11 cellular contexts compared by ENCODE assay signal in genomic region chr7:48052748-48053147, GRCh38. TPM values are rescaled to one million over a fixed set of nuclear protein-coding genes. Genes with fewer than 3 reads are reported as not detected.
A peak's percentile ranks its signal among the peaks of the same experiment; 100 is the strongest.
DNase-seq lines count a peak whose midpoint lies in the region; ATAC-seq, FAIRE-seq and TF ChIP-seq lines count a peak whose summit lies in the region.
"Had no signal": no experiment of that assay in that cellular context is flagged by ENCODE, and none has a peak within 500 bp of the region (broad histone marks: within the 10 kb centered on the region; RNA-seq: fewer than 3 reads in every experiment).

No MANE protein-coding gene starts in this region.

- H3K27ac ChIP-seq in trophoblast cell (ENCODE audit: low read depth, low read length) (no peak overlapping the region), kidney (ENCODE audit: low read depth in 2 of 2, low read length in 2 of 2) (no peak overlapping the region)

- no peaks in the 10 kb centered on the region for H3K9me3 ChIP-seq in trophoblast cell (ENCODE audit: insufficient read depth, low read depth, low read length)
- H3K9me3 ChIP-seq in kidney (ENCODE audit: control insufficient read depth in 1 of 2, low read length in 2 of 2): no peaks in the 10 kb centered on the region

- H4K12ac ChIP-seq in trophoblast cell (ENCODE audit: low read depth, low read length): no peak overlapping the region

- H3K4me3 ChIP-seq in trophoblast cell (ENCODE audit: low read depth, low read length): no peak overlapping the region
- H3K4me3 ChIP-seq in kidney (ENCODE audit: low read length in 2 of 2): no peak overlapping the region

- peak; percentile 46 for DNase-seq in activated CD4-positive, alpha-beta T cell treated with anti-CD3 and anti-CD28 coated beads for 36 hours
- no peak for DNase-seq in activated CD4-positive, alpha-beta T cell treated with anti-CD3 and anti-CD28 coated beads, Interleukin-2, amount 50 U/mL, for 1 hour
- DNase-seq in amniotic epithelial cell (ENCODE audit: low read depth) (peak; percentile 92), trophoblast cell (peak; percentile 55 to 84), endothelial cell (ENCODE audit: low spot score) (no peak), mesothelial cell of epicardium (ENCODE audit: low spot score in 2 of 2, unreplicated experiment in 2 of 2) (no peak), kidney (no peak)
- DNase-seq: left ventricle myocardium superior had no signal

- H4K91ac ChIP-seq in trophoblast cell (ENCODE audit: low read depth, low read length): no peak overlapping the region

- peaks cover 10% of the 10 kb centered on the region for H3K4me1 Mint-ChIP-seq in activated CD4-positive, alpha-beta T cell treated with anti-CD3 and anti-CD28 coated beads for 36 hours
- H3K4me1 Mint-ChIP-seq in endothelial cell (ENCODE audit: unreplicated experiment) (peaks cover 6% of the 10 kb centered on the region), mesothelial cell of epicardium (peaks cover 5% of the 10 kb centered on the region)

- intact Hi-C loops in activated CD4-positive, alpha-beta T cell treated with anti-CD3 and anti-CD28 coated beads for 36 hours (cut with DNase I, micrococcal nuclease): loop anchor here in 1 of 2 experiments (1.0 kb wide), 1 partner anchor 33 kb away; no protein-coding TSS in a partner anchor
- intact Hi-C loops in kidney (cut with DNase I): no loop called here

- H3K14ac ChIP-seq in trophoblast cell (ENCODE audit: low read length): no peak overlapping the region

- H3K4me3 Mint-ChIP-seq in activated CD4-positive, alpha-beta T cell treated with anti-CD3 and anti-CD28 coated beads for 36 hours: no peak overlapping the region
- no peak overlapping the region for H3K4me3 Mint-ChIP-seq in endothelial cell (ENCODE audit: unreplicated experiment)
- no peak overlapping the region for H3K4me3 Mint-ChIP-seq in mesothelial cell of epicardium

- no peaks in the 10 kb centered on the region for H3K27me3 ChIP-seq in trophoblast cell (ENCODE audit: insufficient read depth, low read length)

- no peak overlapping the region for H4K8ac ChIP-seq in trophoblast cell (ENCODE audit: low read depth, low read length)

- no CpG with 5 or more reads among the region's 8 CpGs for WGBS in trophoblast cell (ENCODE audit: extremely low coverage, insufficient coverage, insufficient read length)

- CTCF ChIA-PET in activated CD4-positive, alpha-beta T cell treated with anti-CD3 and anti-CD28 coated beads for 36 hours (lab: Charles Lee): interaction anchor here (0.6 to 1.1 kb wide), 2 partner anchors 29 to 43 kb away, joined by 3 to 4 read pairs; no protein-coding TSS in a partner anchor

- H2BK12ac ChIP-seq in trophoblast cell (ENCODE audit: low read length): no peak overlapping the region

- no peak overlapping the region for H3K23ac ChIP-seq in trophoblast cell (ENCODE audit: low read length)

- no peak overlapping the region for H3K4ac ChIP-seq in trophoblast cell (ENCODE audit: low read depth, low read length)

- H3K36me3 ChIP-seq in trophoblast cell (ENCODE audit: control insufficient read depth in 1 of 2, insufficient read depth in 2 of 2, low read length in 2 of 2): no peaks in the 10 kb centered on the region
- H3K36me3 ChIP-seq in kidney (ENCODE audit: control insufficient read depth in 1 of 2, insufficient read depth in 2 of 2, low read length in 2 of 2): no peaks in the 10 kb centered on the region

- no peaks in the 10 kb centered on the region for H3K79me2 ChIP-seq in trophoblast cell (ENCODE audit: control insufficient read depth, insufficient read depth, low read length, poor library complexity)

- H3K36me3 Mint-ChIP-seq in activated CD4-positive, alpha-beta T cell treated with anti-CD3 and anti-CD28 coated beads for 36 hours (ENCODE audit: low read depth): no peaks in the 10 kb centered on the region
- H3K36me3 Mint-ChIP-seq in endothelial cell (ENCODE audit: low read depth, unreplicated experiment): no peaks in the 10 kb centered on the region
- H3K36me3 Mint-ChIP-seq in mesothelial cell of epicardium: peaks cover 2% of the 10 kb centered on the region

- TF ChIP-seq CTCF in endothelial cell (IDR thresholded peaks at IDR 0.05; ENCODE audit: unreplicated experiment) (no peak), mesothelial cell of epicardium (IDR thresholded peaks at IDR 0.05; ENCODE audit: unreplicated experiment) (no peak), kidney (IDR thresholded peaks at IDR 0.05; ENCODE audit: borderline replicate concordance, extremely low read depth, insufficient read depth) (no peak)

- H2BK5ac ChIP-seq in trophoblast cell (ENCODE audit: low read depth, low read length, poor library complexity): no peak overlapping the region

- H3K27me3 Mint-ChIP-seq in activated CD4-positive, alpha-beta T cell treated with anti-CD3 and anti-CD28 coated beads for 36 hours: no peaks in the 10 kb centered on the region
- H3K27me3 Mint-ChIP-seq in endothelial cell (ENCODE audit: unreplicated experiment): peaks cover 5% of the 10 kb centered on the region
- H3K27me3 Mint-ChIP-seq in mesothelial cell of epicardium (ENCODE audit: low read depth): peaks cover 2% of the 10 kb centered on the region

- no peaks in the 10 kb centered on the region for H3K79me1 ChIP-seq in trophoblast cell (ENCODE audit: low read length)

- H3K4me2 ChIP-seq in trophoblast cell (ENCODE audit: low read length): no peak overlapping the region

- peaks cover 3% of the 10 kb centered on the region for H3K9me3 Mint-ChIP-seq in activated CD4-positive, alpha-beta T cell treated with anti-CD3 and anti-CD28 coated beads for 36 hours (ENCODE audit: low read depth)
- H3K9me3 Mint-ChIP-seq in endothelial cell (ENCODE audit: unreplicated experiment) (no peaks in the 10 kb centered on the region), mesothelial cell of epicardium (peaks cover 18% of the 10 kb centered on the region)

- no peak for FAIRE-seq in kidney (lab: Jason Lieb, UNC)
- FAIRE-seq: A204.1, endometrium had no signal

- ATAC-seq in activated CD4-positive, alpha-beta T cell treated with anti-CD3 and anti-CD28 coated beads for 36 hours: peak; percentile 87
- peak; percentile 61 for ATAC-seq in HG03439 (IDR thresholded peaks at IDR 0.05; ENCODE audit: unreplicated experiment)
- ATAC-seq: left ventricle myocardium superior had no signal

- H3K18ac ChIP-seq in trophoblast cell (ENCODE audit: low read length): no peak overlapping the region

- POLR2A ChIA-PET in activated CD4-positive, alpha-beta T cell treated with anti-CD3 and anti-CD28 coated beads for 36 hours (lab: Charles Lee): no interaction called here

- no peak overlapping the region for H3K9ac ChIP-seq in trophoblast cell (ENCODE audit: low read length)
- H3K9ac ChIP-seq in kidney (ENCODE audit: low read length in 2 of 2): no peak overlapping the region

- no peak overlapping the region for H2AK5ac ChIP-seq in trophoblast cell (ENCODE audit: low read length)

- H2BK120ac ChIP-seq in trophoblast cell (ENCODE audit: insufficient read depth, low read length, poor library complexity): no peak overlapping the region

- H2AFZ ChIP-seq in trophoblast cell (ENCODE audit: insufficient read depth, low read length, poor library complexity): no peak overlapping the region

- H3K27ac Mint-ChIP-seq in activated CD4-positive, alpha-beta T cell treated with anti-CD3 and anti-CD28 coated beads for 36 hours: no peak overlapping the region
- H3K27ac Mint-ChIP-seq in endothelial cell (ENCODE audit: unreplicated experiment) (no peak overlapping the region), mesothelial cell of epicardium (no peak overlapping the region)

- H3K4me1 ChIP-seq in trophoblast cell (ENCODE audit: control insufficient read depth in 1 of 2, insufficient read depth in 2 of 2, low read length in 2 of 2): peaks cover 2 to 4% of the 10 kb centered on the region in 2 experiments
- no peaks in the 10 kb centered on the region for H3K4me1 ChIP-seq in kidney (ENCODE audit: control insufficient read depth in 1 of 2, insufficient read depth in 1 of 2, low read depth in 1 of 2, low read length in 2 of 2)

RNA-seq across cellular contexts. Expression of gene C7orf57, which starts 17.4 kb away (rescaled TPM):
- total RNA-seq in activated CD4-positive, alpha-beta T cell treated with anti-CD3 and anti-CD28 coated beads for 36 hours: under 1 TPM; 0.33 to 0.46 TPM
- polyA plus RNA-seq in trophoblast cell (2013): 0.22 and 0.25 TPM in 2 replicates
- total RNA-seq in endothelial cell (ENCODE audit: unreplicated experiment): not detected
- not detected in 3 replicates for total RNA-seq in mesothelial cell of epicardium
- total RNA-seq in kidney: 0.63 TPM
- not detected for polyA plus RNA-seq in kidney (ENCODE audit: insufficient read depth, low read depth, low replicate concordance)
- total RNA-seq: left ventricle myocardium superior had no signal

RNA-seq across cellular contexts. Expression of gene SUN3, which starts 23.8 kb away (rescaled TPM):
- not detected for total RNA-seq in activated CD4-positive, alpha-beta T cell treated with anti-CD3 and anti-CD28 coated beads for 36 hours
- 4.0 and 4.8 TPM in 2 replicates for polyA plus RNA-seq in trophoblast cell (2013)
- total RNA-seq in endothelial cell (ENCODE audit: unreplicated experiment) (not detected), mesothelial cell of epicardium (not detected in 3 replicates), kidney (0.54 TPM)
- polyA plus RNA-seq in kidney (ENCODE audit: insufficient read depth, low read depth, low replicate concordance): not detected
- total RNA-seq: left ventricle myocardium superior had no signal

RNA-seq across cellular contexts. Expression of gene UPP1, which starts 36.3 kb away (rescaled TPM):
- total RNA-seq in activated CD4-positive, alpha-beta T cell treated with anti-CD3 and anti-CD28 coated beads for 36 hours: 10 to 100 TPM; 51.6 to 70.7 TPM
- polyA plus RNA-seq in trophoblast cell (2013): 106 and 107 TPM in 2 replicates
- 77.4 TPM for total RNA-seq in endothelial cell (ENCODE audit: unreplicated experiment)
- total RNA-seq in mesothelial cell of epicardium: 4.3 to 5.0 TPM (median 4.4 TPM) in 3 replicates
- 76.1 TPM for total RNA-seq in kidney
- polyA plus RNA-seq in kidney (ENCODE audit: insufficient read depth, low read depth, low replicate concordance): 36.4 TPM

Comparison
In these comparisons a context has a peak if more than half of its experiments do, and no peak if none do; other contexts are left out.
1. DNase-seq: peak in activated CD4-positive, alpha-beta T cell treated with anti-CD3 and anti-CD28 coated beads for 36 hours (single experiment), amniotic epithelial cell (single experiment) and trophoblast cell (2 of 2); none in activated CD4-positive, alpha-beta T cell treated with anti-CD3 and anti-CD28 coated beads, Interleukin-2, amount 50 U/mL, for 1 hour (single experiment), endothelial cell (single experiment), mesothelial cell of epicardium (0 of 2) and kidney (single experiment).